Comparison of ENCODE assay signal across 8 cellular contexts in the genomic region with DNA sequence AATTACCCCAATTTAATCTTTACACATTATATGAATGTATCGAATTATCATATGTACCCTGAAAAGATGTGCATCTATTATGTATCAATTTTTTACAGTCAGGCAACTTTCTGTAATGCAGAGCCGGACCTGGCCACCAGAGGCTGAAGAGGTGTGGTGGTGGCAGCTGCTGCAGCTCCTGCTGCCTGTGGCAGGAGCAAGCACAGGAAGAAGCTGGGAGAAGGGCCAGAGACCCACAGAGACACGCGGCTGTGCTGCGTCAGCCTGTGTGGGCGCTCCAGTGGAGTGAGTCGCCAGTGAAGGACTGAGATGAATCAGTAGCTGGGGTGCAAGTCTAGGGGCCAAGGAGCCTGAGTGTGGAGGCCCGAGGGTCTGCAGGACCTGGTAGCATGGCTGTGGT.
DNase-seq lines count a peak whose midpoint lies in the region; ATAC-seq, FAIRE-seq and TF ChIP-seq lines count a peak whose summit lies in the region.

No MANE protein-coding gene starts in this region.

- H3K36me3 ChIP-seq in mammary epithelial cell (ENCODE audit: insufficient read depth, low read length) = no peaks in the 10 kb centered on the region
- H3K36me3 ChIP-seq in small intestine (ENCODE audit: control insufficient read depth in 2 of 2, insufficient read depth in 2 of 2, low read length in 2 of 2) = no peaks in the 10 kb centered on the region
- H3K36me3 ChIP-seq in gastroesophageal sphincter = no peaks in the 10 kb centered on the region

- peaks cover 3% of the 10 kb centered on the region for H3K4me1 ChIP-seq in mammary epithelial cell (ENCODE audit: insufficient read depth, low read length)
- H3K4me1 ChIP-seq in small intestine (ENCODE audit: control insufficient read depth in 2 of 2, insufficient read depth in 1 of 2, low read depth in 1 of 2, low read length in 1 of 2) = peaks cover 0 to 7% of the 10 kb centered on the region in 2 donors
- no peaks in the 10 kb centered on the region for H3K4me1 ChIP-seq in gastroesophageal sphincter

- H4K20me1 ChIP-seq in mammary epithelial cell (ENCODE audit: insufficient read depth, low read length) = no peaks in the 10 kb centered on the region

- no peak for ATAC-seq in GM21825 (IDR thresholded peaks at IDR 0.05; ENCODE audit: unreplicated experiment)
- ATAC-seq in gastroesophageal sphincter = no peak

- H3K4me3 ChIP-seq in mammary epithelial cell (replicated peaks in 1 of 3; ENCODE audit: insufficient read depth in 1 of 3, low read depth in 2 of 3, low read length in 3 of 3) = no peak overlapping the region
- H3K4me3 ChIP-seq in small intestine (ENCODE audit: low read depth in 1 of 2, low read length in 2 of 2) = no peak overlapping the region
- H3K4me3 ChIP-seq in gastroesophageal sphincter = no peak overlapping the region

- no peak for TF ChIP-seq EP300 in gastroesophageal sphincter (IDR thresholded peaks at IDR 0.05)

- no peak overlapping the region for H3K9ac ChIP-seq in mammary epithelial cell (ENCODE audit: insufficient read depth, low read length)

- peak; percentile 56 for DNase-seq in DMS53 (lab: John Stamatoyannopoulos, UW)
- no peak for DNase-seq in DMS53 treated with DMSO at 0.1 percent for 48 hours (lab: John Stamatoyannopoulos, UW; ENCODE audit: unreplicated experiment)
- peak; percentile 11 for DNase-seq in mammary epithelial cell
- peak; percentile 40 for DNase-seq in small intestine
- DNase-seq in midbrain (lab: John Stamatoyannopoulos, UW) = no peak

- in situ Hi-C loops in mammary epithelial cell (cut with MboI; ENCODE audit: low sequenced_read_pairs in 2 of 2) = no loop called here

- H3K27me3 ChIP-seq in mammary epithelial cell (ENCODE audit: insufficient read depth, low read length) (peaks cover 9% of the 10 kb centered on the region), small intestine (ENCODE audit: control insufficient read depth in 2 of 2, insufficient read depth in 2 of 2, low read length in 2 of 2) (no peaks in the 10 kb centered on the region), gastroesophageal sphincter (peaks cover 4% of the 10 kb centered on the region)

- no peak overlapping the region for H3K4me2 ChIP-seq in mammary epithelial cell (ENCODE audit: insufficient read depth, low read depth, low read length)

- peak; percentile 35; the same call in 1 of the 2 replicates for TF ChIP-seq CTCF in LNCAP (IDR thresholded peaks at IDR 0.05)
- peak; percentile 13 to 35 for TF ChIP-seq CTCF in mammary epithelial cell (conservative IDR thresholded peaks at IDR 0.05 in 1 of 2, IDR thresholded peaks at IDR 0.05 in 1 of 2; ENCODE audit: extremely low read depth in 1 of 2, insufficient read depth in 1 of 2, low read depth in 1 of 2, low read length in 2 of 2)
- TF ChIP-seq CTCF in gastroesophageal sphincter (IDR thresholded peaks at IDR 0.05) = no peak

- dilution Hi-C loops in mammary epithelial cell (cut with HindIII; ENCODE audit: low sequenced_read_pairs) = no loop called here

- H3K79me2 ChIP-seq in mammary epithelial cell (ENCODE audit: insufficient read depth, low read length) = no peaks in the 10 kb centered on the region

- TF ChIP-seq POLR2A in gastroesophageal sphincter (IDR thresholded peaks at IDR 0.05) = no peak

- H3K27ac ChIP-seq in mammary epithelial cell (ENCODE audit: insufficient read depth, low read depth, low read length) (peak overlapping the region; percentile 20), small intestine (ENCODE audit: low read depth in 1 of 2, low read length in 1 of 2) (no peak overlapping the region), gastroesophageal sphincter (no peak overlapping the region)

- intact Hi-C loops in mammary epithelial cell (cut with micrococcal nuclease) = no loop called here

- 60% methylated on average over 8 of the region's 8 CpGs for WGBS in mammary epithelial cell (ENCODE audit: low coverage, missing lambda C conversion rate)
- WGBS in small intestine, 3 donors = 40 to 57% (median 43%) methylated on average over 8 of the region's 8 CpGs
- WGBS in gastroesophageal sphincter (ENCODE audit: low coverage in 1 of 2), 2 donors = 64 to 67% methylated on average over 3 of the region's 8 CpGs

- H2AFZ ChIP-seq in mammary epithelial cell (ENCODE audit: low read depth, low read length) = no peak overlapping the region

- BruUV-seq in mammary epithelial cell (replicated peaks; lab: Mats Ljungman, UMichigan) = no TSS peak

- CTCF ChIA-PET in mammary epithelial cell (lab: Charles Lee; ENCODE audit: low non-redundant PET) = interaction anchor here (1.1 kb wide), 1 partner anchor 179 kb away, joined by 4 read pairs; no protein-coding TSS in a partner anchor

- FAIRE-seq in small intestine (lab: Jason Lieb, UNC) = no peak

- H3K9me3 ChIP-seq in mammary epithelial cell (replicated peaks; ENCODE audit: insufficient read depth, low read length) (no peaks in the 10 kb centered on the region), small intestine (ENCODE audit: control insufficient read depth, low read depth) (no peaks in the 10 kb centered on the region), gastroesophageal sphincter (no peaks in the 10 kb centered on the region)

Comparison
In these comparisons a context has a peak if more than half of its experiments do, and no peak if none do; other contexts are left out.
1. DNase-seq: peak in DMS53 (single experiment), mammary epithelial cell (single experiment) and small intestine (single experiment); none in DMS53 treated with DMSO at 0.1 percent for 48 hours (single experiment) and midbrain (single experiment).
2. CTCF ChIP-seq: peak in LNCAP (single experiment) and mammary epithelial cell (2 of 2); none in gastroesophageal sphincter (0 of 4).